ENCODE assay signal across 17 cellular contexts in genomic region chr3:53146319-53146868, GRCh38.
"Had no signal": no experiment of that assay in that cellular context is flagged by ENCODE, and none has a peak within 500 bp of the region (broad histone marks: within the 10 kb centered on the region; RNA-seq: fewer than 3 reads in every experiment).

No MANE protein-coding gene starts in this region.

- H3K4me1 Mint-ChIP-seq: activated CD4-positive, alpha-beta T cell treated with anti-CD3 and anti-CD28 coated beads for 36 hours had no signal

- H3K27me3 ChIP-seq: gastrocnemius medialis, hepatocyte, sigmoid colon, testis had no signal

- FAIRE-seq: astrocyte, urothelium cell line had no signal

- ATAC-seq: activated CD4-positive, alpha-beta T cell treated with anti-CD3 and anti-CD28 coated beads for 36 hours; activated CD8-positive, alpha-beta T cell treated with anti-CD3 and anti-CD28 coated beads, Interleukin-2, amount 10 ng/mL, durations not matched to agents 7 days and 5 days; effector memory CD8-positive, alpha-beta T cell; gastrocnemius medialis had no signal

- H3K36me3 ChIP-seq: gastrocnemius medialis, sigmoid colon had no signal

- H3K4me1 ChIP-seq: sigmoid colon, testis had no signal

- H3K4me3 ChIP-seq: gastrocnemius medialis, hepatocyte, sigmoid colon, testis had no signal

- H3K4me3 Mint-ChIP-seq: activated CD4-positive, alpha-beta T cell treated with anti-CD3 and anti-CD28 coated beads for 36 hours; activated CD8-positive, alpha-beta T cell treated with anti-CD3 and anti-CD28 coated beads, Interleukin-2, amount 10 ng/mL, durations not matched to agents 7 days and 5 days; effector memory CD8-positive, alpha-beta T cell had no signal

- H3K9me3 ChIP-seq: gastrocnemius medialis, sigmoid colon, testis had no signal

- DNase-seq: activated CD4-positive, alpha-beta T cell treated with anti-CD3 and anti-CD28 coated beads for 36 hours; activated CD8-positive, alpha-beta memory T cell treated with anti-CD3 and anti-CD28 coated beads, Interleukin-2, amount 50 U/mL, for 48 hours; activated CD8-positive, alpha-beta T cell treated with anti-CD3 and anti-CD28 coated beads, Interleukin-2, amount 10 ng/mL, durations not matched to agents 7 days and 5 days; activated naive CD4-positive, alpha-beta T cell; cortex of kidney; effector memory CD8-positive, alpha-beta T cell; gastrocnemius medialis; kidney glomerular epithelial cell; stimulated activated CD4-positive, alpha-beta T cell treated with anti-CD3 and anti-CD28 coated beads, Interleukin-12 subunit alpha, Interleukin-12 subunit beta, amount 100 ng/mL, for 4 hours; stimulated activated naive CD4-positive, alpha-beta T cell treated with Interleukin-2 at 50 U/mL for 16 hours; T-helper 9 cell; testis had no signal

- H3K27ac ChIP-seq: epithelial cell of prostate, sigmoid colon, testis had no signal

- H3K27me3 Mint-ChIP-seq: activated CD4-positive, alpha-beta T cell treated with anti-CD3 and anti-CD28 coated beads for 36 hours; effector memory CD8-positive, alpha-beta T cell had no signal

- H3K9me3 Mint-ChIP-seq: effector memory CD8-positive, alpha-beta T cell had no signal

- H3K27ac Mint-ChIP-seq: activated CD4-positive, alpha-beta T cell treated with anti-CD3 and anti-CD28 coated beads for 36 hours; activated CD8-positive, alpha-beta T cell treated with anti-CD3 and anti-CD28 coated beads, Interleukin-2, amount 10 ng/mL, durations not matched to agents 7 days and 5 days; effector memory CD8-positive, alpha-beta T cell had no signal
